In genomic region chr7:121286186-121286585, GRCh38 we compare ENCODE assay signal across 32 cellular contexts. TPM values are rescaled to one million over a fixed set of nuclear protein-coding genes. Genes with fewer than 3 reads are reported as not detected.
"Had no signal": no experiment of that assay in that cellular context is flagged by ENCODE, and none has a peak within 500 bp of the region (broad histone marks: within the 10 kb centered on the region; RNA-seq: fewer than 3 reads in every experiment).

No MANE protein-coding gene starts in this region.

- H3K4me1 ChIP-seq: adrenal gland, colonic mucosa, esophagus squamous epithelium, heart right ventricle, left lung, lower lobe of right lung, spleen, thyroid gland, upper lobe of right lung had no signal

- H3K27ac Mint-ChIP-seq: activated CD4-positive, alpha-beta memory T cell treated with anti-CD3 and anti-CD28 coated beads, Interleukin-2, amount 10 ng/mL, durations not matched to agents 7 days and 5 days; brain; natural killer cell treated with Interleukin-12 subunit alpha and Interleukin-12 subunit beta and Interleukin-15 and Interleukin-18, amount 100 ng/mL, for 72 hours had no signal

- H3K36me3 ChIP-seq: adrenal gland, cardiac muscle cell, colonic mucosa, esophagus squamous epithelium, left lung, lower lobe of right lung, thyroid gland, upper lobe of right lung had no signal

- H3K27ac ChIP-seq: adrenal gland, cardiac muscle cell, colonic mucosa, epithelial cell of prostate, esophagus squamous epithelium, heart right ventricle, left lung, lower lobe of right lung, thyroid gland, upper lobe of right lung, VCaP had no signal

- H3K4me3 ChIP-seq: adrenal gland, cardiac muscle cell, colonic mucosa, esophagus squamous epithelium, heart right ventricle, left lung, lower lobe of right lung, spleen, thyroid gland, upper lobe of right lung had no signal

- H3K4me3 Mint-ChIP-seq: activated CD4-positive, alpha-beta memory T cell treated with anti-CD3 and anti-CD28 coated beads, Interleukin-2, amount 10 ng/mL, durations not matched to agents 7 days and 5 days; activated CD4-positive, alpha-beta T cell treated with anti-CD3 and anti-CD28 coated beads, Interleukin-2, amount 10 ng/mL, durations not matched to agents 24 days and 14 days; brain; natural killer cell treated with Interleukin-12 subunit alpha and Interleukin-12 subunit beta and Interleukin-15 and Interleukin-18, amount 100 ng/mL, for 72 hours had no signal

- H3K27me3 Mint-ChIP-seq: activated CD4-positive, alpha-beta T cell treated with anti-CD3 and anti-CD28 coated beads, Interleukin-2, amount 10 ng/mL, durations not matched to agents 24 days and 14 days had no signal

- H3K4me1 Mint-ChIP-seq: activated CD4-positive, alpha-beta memory T cell treated with anti-CD3 and anti-CD28 coated beads, Interleukin-2, amount 10 ng/mL, durations not matched to agents 7 days and 5 days; brain had no signal

- H3K27me3 ChIP-seq: adrenal gland, cardiac muscle cell, colonic mucosa, esophagus squamous epithelium, heart right ventricle, left lung, spleen, thyroid gland, upper lobe of right lung had no signal

- ATAC-seq: heart right ventricle; left lung; lower lobe of right lung; natural killer cell treated with Interleukin-12 subunit alpha and Interleukin-12 subunit beta and Interleukin-15 and Interleukin-18, amount 100 ng/mL, for 72 hours; right cardiac atrium; upper lobe of right lung had no signal

- H3K9me3 ChIP-seq: colonic mucosa, lower lobe of right lung, thyroid gland, upper lobe of right lung had no signal

- DNase-seq: activated CD4-positive, alpha-beta memory T cell treated with anti-CD3 and anti-CD28 coated beads, Interleukin-2, amount 10 ng/mL, durations not matched to agents 7 days and 5 days; activated CD4-positive, alpha-beta T cell treated with anti-CD3 and anti-CD28 coated beads, Interleukin-2, amount 10 ng/mL, durations not matched to agents 24 days and 14 days; activated naive CD4-positive, alpha-beta T cell; adrenal gland; aorta; cerebellar nuclear complex; colonic mucosa; effector CD8-positive, alpha-beta T cell; esophagus squamous epithelium; foreskin melanocyte; heart right ventricle; kidney glomerular epithelial cell; left lung; lower lobe of right lung; mesendoderm; right cardiac atrium; spleen; stimulated activated naive CD8-positive, alpha-beta T cell treated with anti-CD3 and anti-CD28 coated beads, Interleukin-15, Interleukin-2, amounts not matched to agents 100 U/mL and 50 U/mL, for 24 hours; substantia nigra; T-helper 9 cell; thyroid gland; upper lobe of right lung had no signal

RNA-seq across cellular contexts. Expression of gene WNT16, which starts 42.6 kb away (rescaled TPM):
- total RNA-seq: activated CD4-positive, alpha-beta memory T cell treated with anti-CD3 and anti-CD28 coated beads, Interleukin-2, amount 10 ng/mL, durations not matched to agents 7 days and 5 days; activated CD4-positive, alpha-beta T cell treated with anti-CD3 and anti-CD28 coated beads, Interleukin-2, amount 10 ng/mL, durations not matched to agents 24 days and 14 days; activated naive CD4-positive, alpha-beta T cell treated with anti-CD3 and anti-CD28 coated beads, Interleukin-2, amount 50 U/mL, for 72 hours; aorta; cardiac muscle cell; dermis microvascular lymphatic vessel endothelial cell; glomerular endothelial cell; heart right ventricle; left lung; lower lobe of right lung; natural killer cell treated with Interleukin-12 subunit alpha and Interleukin-12 subunit beta and Interleukin-15 and Interleukin-18, amount 100 ng/mL, for 72 hours; omental fat pad; right cardiac atrium; T-helper 1 cell treated with Interleukin-12 subunit alpha and Interleukin-12 subunit beta and Interleukin-4 antibody, amounts not matched to agents 30 ng/mL and 1 ng/mL, for 36 hours; thyroid gland; upper lobe of right lung had no signal
- polyA plus RNA-seq: aorta, cardiac muscle cell, heart right ventricle, right cardiac atrium had no signal
